In the genomic region with DNA sequence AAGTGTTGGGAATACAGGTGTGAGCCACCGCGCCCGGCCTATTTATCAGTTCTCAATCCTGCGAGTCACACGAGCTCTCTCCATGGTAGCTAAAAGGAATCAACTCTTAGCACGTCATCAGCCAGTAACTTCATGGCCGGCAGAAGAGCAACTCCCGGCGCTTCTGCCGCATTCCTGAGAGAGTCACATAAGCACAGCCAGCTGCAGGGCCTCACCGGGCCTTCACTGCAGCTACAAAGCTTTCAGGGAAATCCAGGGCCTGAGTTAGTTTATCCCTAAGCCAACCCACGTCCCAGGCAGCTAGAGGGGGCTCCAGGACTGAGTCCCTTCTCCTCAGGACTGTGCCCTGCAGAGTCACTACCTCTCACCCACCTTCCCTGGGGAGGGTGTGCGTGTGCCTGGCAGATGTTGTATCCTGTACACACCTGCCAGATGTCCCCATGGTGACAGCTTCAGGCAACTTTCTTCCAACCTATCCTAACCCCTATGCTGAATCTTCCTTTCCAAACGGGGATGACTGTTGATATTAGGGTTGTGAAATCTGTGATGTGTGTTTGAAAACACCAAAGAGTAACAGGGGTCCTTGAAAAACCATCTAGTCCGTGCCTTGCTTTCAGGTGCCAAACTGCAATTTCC, we compare ENCODE assay signal across 1 cellular context.
TF ChIP-seq lines count a peak whose summit lies in the region.

No MANE protein-coding gene starts in this region.

TF ChIP-seq in H1, 55 proteins besides CTCF, POLR2A, EP300 and RAD21 (continued from another document):
- TF ChIP-seq, protein P1, sequence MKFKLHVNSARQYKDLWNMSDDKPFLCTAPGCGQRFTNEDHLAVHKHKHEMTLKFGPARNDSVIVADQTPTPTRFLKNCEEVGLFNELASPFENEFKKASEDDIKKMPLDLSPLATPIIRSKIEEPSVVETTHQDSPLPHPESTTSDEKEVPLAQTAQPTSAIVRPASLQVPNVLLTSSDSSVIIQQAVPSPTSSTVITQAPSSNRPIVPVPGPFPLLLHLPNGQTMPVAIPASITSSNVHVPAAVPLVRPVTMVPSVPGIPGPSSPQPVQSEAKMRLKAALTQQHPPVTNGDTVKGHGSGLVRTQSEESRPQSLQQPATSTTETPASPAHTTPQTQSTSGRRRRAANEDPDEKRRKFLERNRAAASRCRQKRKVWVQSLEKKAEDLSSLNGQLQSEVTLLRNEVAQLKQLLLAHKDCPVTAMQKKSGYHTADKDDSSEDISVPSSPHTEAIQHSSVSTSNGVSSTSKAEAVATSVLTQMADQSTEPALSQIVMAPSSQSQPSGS (IDR thresholded peaks at IDR 0.05; ENCODE audit: low read length), result no peak
- TF ChIP-seq RBBP5 (IDR thresholded peaks at IDR 0.05; ENCODE audit: borderline replicate concordance, low read depth, low read length) (no peak), POU5F1 (IDR thresholded peaks at IDR 0.05; ENCODE audit: low read depth, low read length) (no peak), SRF (IDR thresholded peaks at IDR 0.05; ENCODE audit: low read depth, low read length) (no peak)
- TF ChIP-seq, protein P2, sequence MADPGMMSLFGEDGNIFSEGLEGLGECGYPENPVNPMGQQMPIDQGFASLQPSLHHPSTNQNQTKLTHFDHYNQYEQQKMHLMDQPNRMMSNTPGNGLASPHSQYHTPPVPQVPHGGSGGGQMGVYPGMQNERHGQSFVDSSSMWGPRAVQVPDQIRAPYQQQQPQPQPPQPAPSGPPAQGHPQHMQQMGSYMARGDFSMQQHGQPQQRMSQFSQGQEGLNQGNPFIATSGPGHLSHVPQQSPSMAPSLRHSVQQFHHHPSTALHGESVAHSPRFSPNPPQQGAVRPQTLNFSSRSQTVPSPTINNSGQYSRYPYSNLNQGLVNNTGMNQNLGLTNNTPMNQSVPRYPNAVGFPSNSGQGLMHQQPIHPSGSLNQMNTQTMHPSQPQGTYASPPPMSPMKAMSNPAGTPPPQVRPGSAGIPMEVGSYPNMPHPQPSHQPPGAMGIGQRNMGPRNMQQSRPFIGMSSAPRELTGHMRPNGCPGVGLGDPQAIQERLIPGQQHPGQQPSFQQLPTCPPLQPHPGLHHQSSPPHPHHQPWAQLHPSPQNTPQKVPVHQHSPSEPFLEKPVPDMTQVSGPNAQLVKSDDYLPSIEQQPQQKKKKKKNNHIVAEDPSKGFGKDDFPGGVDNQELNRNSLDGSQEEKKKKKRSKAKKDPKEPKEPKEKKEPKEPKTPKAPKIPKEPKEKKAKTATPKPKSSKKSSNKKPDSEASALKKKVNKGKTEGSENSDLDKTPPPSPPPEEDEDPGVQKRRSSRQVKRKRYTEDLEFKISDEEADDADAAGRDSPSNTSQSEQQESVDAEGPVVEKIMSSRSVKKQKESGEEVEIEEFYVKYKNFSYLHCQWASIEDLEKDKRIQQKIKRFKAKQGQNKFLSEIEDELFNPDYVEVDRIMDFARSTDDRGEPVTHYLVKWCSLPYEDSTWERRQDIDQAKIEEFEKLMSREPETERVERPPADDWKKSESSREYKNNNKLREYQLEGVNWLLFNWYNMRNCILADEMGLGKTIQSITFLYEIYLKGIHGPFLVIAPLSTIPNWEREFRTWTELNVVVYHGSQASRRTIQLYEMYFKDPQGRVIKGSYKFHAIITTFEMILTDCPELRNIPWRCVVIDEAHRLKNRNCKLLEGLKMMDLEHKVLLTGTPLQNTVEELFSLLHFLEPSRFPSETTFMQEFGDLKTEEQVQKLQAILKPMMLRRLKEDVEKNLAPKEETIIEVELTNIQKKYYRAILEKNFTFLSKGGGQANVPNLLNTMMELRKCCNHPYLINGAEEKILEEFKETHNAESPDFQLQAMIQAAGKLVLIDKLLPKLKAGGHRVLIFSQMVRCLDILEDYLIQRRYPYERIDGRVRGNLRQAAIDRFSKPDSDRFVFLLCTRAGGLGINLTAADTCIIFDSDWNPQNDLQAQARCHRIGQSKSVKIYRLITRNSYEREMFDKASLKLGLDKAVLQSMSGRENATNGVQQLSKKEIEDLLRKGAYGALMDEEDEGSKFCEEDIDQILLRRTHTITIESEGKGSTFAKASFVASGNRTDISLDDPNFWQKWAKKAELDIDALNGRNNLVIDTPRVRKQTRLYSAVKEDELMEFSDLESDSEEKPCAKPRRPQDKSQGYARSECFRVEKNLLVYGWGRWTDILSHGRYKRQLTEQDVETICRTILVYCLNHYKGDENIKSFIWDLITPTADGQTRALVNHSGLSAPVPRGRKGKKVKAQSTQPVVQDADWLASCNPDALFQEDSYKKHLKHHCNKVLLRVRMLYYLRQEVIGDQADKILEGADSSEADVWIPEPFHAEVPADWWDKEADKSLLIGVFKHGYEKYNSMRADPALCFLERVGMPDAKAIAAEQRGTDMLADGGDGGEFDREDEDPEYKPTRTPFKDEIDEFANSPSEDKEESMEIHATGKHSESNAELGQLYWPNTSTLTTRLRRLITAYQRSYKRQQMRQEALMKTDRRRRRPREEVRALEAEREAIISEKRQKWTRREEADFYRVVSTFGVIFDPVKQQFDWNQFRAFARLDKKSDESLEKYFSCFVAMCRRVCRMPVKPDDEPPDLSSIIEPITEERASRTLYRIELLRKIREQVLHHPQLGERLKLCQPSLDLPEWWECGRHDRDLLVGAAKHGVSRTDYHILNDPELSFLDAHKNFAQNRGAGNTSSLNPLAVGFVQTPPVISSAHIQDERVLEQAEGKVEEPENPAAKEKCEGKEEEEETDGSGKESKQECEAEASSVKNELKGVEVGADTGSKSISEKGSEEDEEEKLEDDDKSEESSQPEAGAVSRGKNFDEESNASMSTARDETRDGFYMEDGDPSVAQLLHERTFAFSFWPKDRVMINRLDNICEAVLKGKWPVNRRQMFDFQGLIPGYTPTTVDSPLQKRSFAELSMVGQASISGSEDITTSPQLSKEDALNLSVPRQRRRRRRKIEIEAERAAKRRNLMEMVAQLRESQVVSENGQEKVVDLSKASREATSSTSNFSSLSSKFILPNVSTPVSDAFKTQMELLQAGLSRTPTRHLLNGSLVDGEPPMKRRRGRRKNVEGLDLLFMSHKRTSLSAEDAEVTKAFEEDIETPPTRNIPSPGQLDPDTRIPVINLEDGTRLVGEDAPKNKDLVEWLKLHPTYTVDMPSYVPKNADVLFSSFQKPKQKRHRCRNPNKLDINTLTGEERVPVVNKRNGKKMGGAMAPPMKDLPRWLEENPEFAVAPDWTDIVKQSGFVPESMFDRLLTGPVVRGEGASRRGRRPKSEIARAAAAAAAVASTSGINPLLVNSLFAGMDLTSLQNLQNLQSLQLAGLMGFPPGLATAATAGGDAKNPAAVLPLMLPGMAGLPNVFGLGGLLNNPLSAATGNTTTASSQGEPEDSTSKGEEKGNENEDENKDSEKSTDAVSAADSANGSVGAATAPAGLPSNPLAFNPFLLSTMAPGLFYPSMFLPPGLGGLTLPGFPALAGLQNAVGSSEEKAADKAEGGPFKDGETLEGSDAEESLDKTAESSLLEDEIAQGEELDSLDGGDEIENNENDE (IDR thresholded peaks at IDR 0.05; ENCODE audit: insufficient replicate concordance, low read length), result no peak
- TF ChIP-seq, protein P3, sequence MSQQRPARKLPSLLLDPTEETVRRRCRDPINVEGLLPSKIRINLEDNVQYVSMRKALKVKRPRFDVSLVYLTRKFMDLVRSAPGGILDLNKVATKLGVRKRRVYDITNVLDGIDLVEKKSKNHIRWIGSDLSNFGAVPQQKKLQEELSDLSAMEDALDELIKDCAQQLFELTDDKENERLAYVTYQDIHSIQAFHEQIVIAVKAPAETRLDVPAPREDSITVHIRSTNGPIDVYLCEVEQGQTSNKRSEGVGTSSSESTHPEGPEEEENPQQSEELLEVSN (IDR thresholded peaks at IDR 0.05), result no peak
